Comparison of ENCODE assay signal across 8 cellular contexts in the genomic region with DNA sequence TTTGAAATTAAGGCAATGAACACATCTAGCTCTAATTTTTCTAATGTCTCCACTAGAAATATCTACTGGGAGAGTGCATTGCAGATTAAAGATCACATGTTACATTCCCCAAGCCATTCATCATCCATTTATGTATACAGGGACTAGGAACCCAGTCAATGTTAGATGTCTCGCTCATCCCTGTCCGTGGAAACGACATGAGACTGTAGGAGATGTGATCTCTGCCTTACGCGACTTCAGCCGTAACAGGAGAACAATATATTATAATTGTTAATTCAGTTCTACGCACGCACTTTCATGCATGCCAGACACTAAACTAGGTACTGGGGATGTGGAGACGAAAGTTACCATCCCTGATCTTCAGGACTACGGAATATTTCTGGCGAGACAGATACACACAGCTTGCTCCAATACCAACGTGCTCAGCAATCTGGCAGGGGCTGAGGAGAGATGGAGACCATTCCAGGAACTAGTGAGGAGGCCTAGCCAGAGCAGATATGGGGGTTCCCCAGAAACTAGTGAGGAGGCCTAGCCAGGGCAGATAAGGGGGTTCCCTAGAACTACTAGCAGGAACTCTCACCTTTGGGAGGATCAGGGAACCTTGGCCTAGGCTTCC. TPM values are rescaled to one million over a fixed set of nuclear protein-coding genes. Genes with fewer than 3 reads are reported as not detected.
A peak's percentile ranks its signal among the peaks of the same experiment; 100 is the strongest.
DNase-seq lines count a peak whose midpoint lies in the region; ATAC-seq and TF ChIP-seq lines count a peak whose summit lies in the region.

No MANE protein-coding gene starts in this region.

- CTCF ChIA-PET in HEK293T (lab: Yijun Ruan, JAX): interaction anchor here (1.0 kb wide), 1 partner anchor 11 kb away, joined by 3 read pairs; no protein-coding TSS in a partner anchor

- peak overlapping the region; percentile 90 for H3K4me3 ChIP-seq in WERI-Rb-1 (ENCODE audit: low read depth, low read length)

- POLR2A ChIA-PET in HEK293T (lab: Yijun Ruan, JAX): interaction anchor here (1.0 to 1.4 kb wide), 16 partner anchors 8 to 302 kb away, joined by 3 to 9 read pairs (median 4); partner anchors contain the start of genes FOXRED1, SRPRA, ST3GAL4 and TIRAP

- H3K4me1 ChIP-seq in foreskin keratinocyte: peaks cover 10% of the 10 kb centered on the region

- H3K27me3 ChIP-seq in WERI-Rb-1 (ENCODE audit: insufficient read depth, low read depth, severe bottlenecking) (no peaks in the 10 kb centered on the region), foreskin keratinocyte (no peaks in the 10 kb centered on the region)

- ATAC-seq in foreskin keratinocyte: peak; percentile 17
- ATAC-seq in HG03159 (IDR thresholded peaks at IDR 0.05; ENCODE audit: unreplicated experiment): no peak
- ATAC-seq in GM18517 (IDR thresholded peaks at IDR 0.05; ENCODE audit: unreplicated experiment): no peak

- H3K27ac ChIP-seq in WERI-Rb-1 (peak overlapping the region; percentile 96), foreskin keratinocyte (no peak overlapping the region)

- peaks cover 31% of the 10 kb centered on the region for H3K36me3 ChIP-seq in WERI-Rb-1

- TF ChIP-seq CTCF in WERI-Rb-1 (IDR thresholded peaks at IDR 0.05; ENCODE audit: low read depth, low read length) (no peak), foreskin keratinocyte (conservative IDR thresholded peaks at IDR 0.05) (no peak)

- no peaks in the 10 kb centered on the region for H3K9me3 ChIP-seq in WERI-Rb-1 (ENCODE audit: severe bottlenecking)

- DNase-seq in DMS53 treated with DMSO at 0.1 percent for 48 hours (lab: John Stamatoyannopoulos, UW; ENCODE audit: unreplicated experiment): peak; percentile 82
- DNase-seq in HEK293T (ENCODE audit: extremely low spot score): no peak
- no peak for DNase-seq in WERI-Rb-1
- DNase-seq in foreskin keratinocyte: no peak
- peak; percentile 43 for DNase-seq in retina
- no peak for DNase-seq in kidney tubule cell (ENCODE audit: low spot score)

TF ChIP-seq in HEK293T, 16 proteins besides CTCF, POLR2A, EP300 and RAD21:
- TF ChIP-seq, protein P1, sequence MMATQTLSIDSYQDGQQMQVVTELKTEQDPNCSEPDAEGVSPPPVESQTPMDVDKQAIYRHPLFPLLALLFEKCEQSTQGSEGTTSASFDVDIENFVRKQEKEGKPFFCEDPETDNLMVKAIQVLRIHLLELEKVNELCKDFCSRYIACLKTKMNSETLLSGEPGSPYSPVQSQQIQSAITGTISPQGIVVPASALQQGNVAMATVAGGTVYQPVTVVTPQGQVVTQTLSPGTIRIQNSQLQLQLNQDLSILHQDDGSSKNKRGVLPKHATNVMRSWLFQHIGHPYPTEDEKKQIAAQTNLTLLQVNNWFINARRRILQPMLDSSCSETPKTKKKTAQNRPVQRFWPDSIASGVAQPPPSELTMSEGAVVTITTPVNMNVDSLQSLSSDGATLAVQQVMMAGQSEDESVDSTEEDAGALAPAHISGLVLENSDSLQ (IDR thresholded peaks at IDR 0.05): peak; percentile 48; the same call in 1 of the 2 replicates
- TF ChIP-seq FOXM1 (IDR thresholded peaks at IDR 0.05; ENCODE audit: borderline replicate concordance): no peak
TF ChIP-seq in HEK293T: peak in this region for 1.

RNA-seq across cellular contexts. Expression of gene DCPS, which starts 0.7 kb away (rescaled TPM):
- 28.9 and 35.4 TPM in 2 replicates for total RNA-seq in foreskin keratinocyte
- polyA plus RNA-seq in foreskin keratinocyte: 33.5 and 43.9 TPM in 2 replicates

RNA-seq across cellular contexts. Expression of gene TIRAP, which starts 21.7 kb away (rescaled TPM):
- total RNA-seq in foreskin keratinocyte: 4.8 and 5.1 TPM in 2 replicates
- 2.4 and 2.6 TPM in 2 replicates for polyA plus RNA-seq in foreskin keratinocyte

RNA-seq across cellular contexts. Expression of gene FOXRED1, which starts 35.6 kb away (rescaled TPM):
- 30.3 and 33.0 TPM in 2 replicates for total RNA-seq in foreskin keratinocyte
- 30.2 and 34.5 TPM in 2 replicates for polyA plus RNA-seq in foreskin keratinocyte

RNA-seq across cellular contexts. Expression of gene SRPRA, which starts 35.9 kb away (rescaled TPM):
- total RNA-seq in foreskin keratinocyte: 77.4 and 89.9 TPM in 2 replicates
- polyA plus RNA-seq in foreskin keratinocyte: 56.2 and 57.7 TPM in 2 replicates

RNA-seq across cellular contexts. Expression of gene ST3GAL4, which starts 50.9 kb away (rescaled TPM):
- 35.0 and 36.1 TPM in 2 replicates for total RNA-seq in foreskin keratinocyte
- polyA plus RNA-seq in foreskin keratinocyte: 47.7 and 50.5 TPM in 2 replicates

Comparison
In these comparisons a context has a peak if more than half of its experiments do, and no peak if none do; other contexts are left out.
1. DNase-seq: peak in DMS53 treated with DMSO at 0.1 percent for 48 hours (single experiment) and retina (single experiment); none in HEK293T (single experiment), WERI-Rb-1 (single experiment), foreskin keratinocyte (0 of 2) and kidney tubule cell (single experiment).